Comparison of ENCODE assay signal across 15 cellular contexts in the genomic region with DNA sequence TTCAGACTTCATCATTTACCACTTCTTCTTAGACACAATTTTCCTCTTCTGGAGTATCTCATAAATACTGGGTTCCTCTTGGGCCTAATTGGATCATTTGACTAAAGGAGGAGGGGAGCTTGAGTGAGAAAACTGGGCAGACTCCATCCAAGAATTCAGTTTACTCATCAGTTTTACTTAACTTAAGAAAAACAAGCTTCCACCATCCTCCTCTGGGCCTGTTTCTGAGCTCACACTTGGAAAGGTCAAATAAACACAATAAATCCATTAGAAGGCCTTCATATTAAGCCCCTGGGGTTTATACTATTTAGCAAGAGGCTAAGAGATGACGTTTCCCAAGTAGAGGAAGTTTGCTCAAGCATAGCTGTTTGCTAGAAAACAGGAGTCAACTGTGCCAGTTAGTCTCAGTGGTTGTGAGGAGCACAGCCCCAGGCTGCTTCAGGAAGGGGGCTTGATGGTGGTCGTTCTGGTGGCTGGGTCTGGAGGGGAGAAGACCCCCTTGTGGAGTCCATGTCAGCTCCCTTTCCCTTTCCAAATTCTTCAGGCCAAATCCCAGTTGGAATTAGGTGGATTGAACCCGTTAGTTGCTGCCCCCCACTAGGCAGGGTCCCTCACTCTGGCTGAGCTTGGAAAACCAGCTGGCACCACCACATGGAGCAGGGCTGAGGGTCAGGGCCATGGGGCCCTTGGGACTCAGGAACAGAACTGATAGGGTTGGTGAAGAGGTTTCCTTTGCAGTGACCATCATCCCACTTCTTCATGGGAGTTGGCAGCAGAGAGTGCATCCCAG.
A peak's percentile ranks its signal among the peaks of the same experiment; 100 is the strongest.
DNase-seq lines count a peak whose midpoint lies in the region; ATAC-seq and TF ChIP-seq lines count a peak whose summit lies in the region.
"Had no signal": no experiment of that assay in that cellular context is flagged by ENCODE, and none has a peak within 500 bp of the region (broad histone marks: within the 10 kb centered on the region; RNA-seq: fewer than 3 reads in every experiment).

No MANE protein-coding gene starts in this region.

- intact Hi-C loops in Right ventricle myocardium superior (cut with DNase I): no loop called here

- H3K9ac ChIP-seq in subcutaneous abdominal adipose tissue (ENCODE audit: low read length in 5 of 5): no peak overlapping the region

- H3K4me3 ChIP-seq in subcutaneous abdominal adipose tissue (ENCODE audit: low read depth in 1 of 5, low read length in 5 of 5): no peak overlapping the region
- H3K4me3 ChIP-seq: coronary artery had no signal

- no peaks in the 10 kb centered on the region for H3K27me3 ChIP-seq in subcutaneous abdominal adipose tissue (ENCODE audit: control insufficient read depth in 5 of 5, insufficient read depth in 4 of 5, low read length in 5 of 5)

- peak overlapping the region; percentile 96 to 98 (median 98) for H3K27ac Mint-ChIP-seq in nephron
- H3K27ac Mint-ChIP-seq: activated naive CD8-positive, alpha-beta T cell treated with anti-CD3 and anti-CD28 coated beads, Interleukin-2, amount 50 U/mL, for 24 hours; immature natural killer cell; natural killer cell treated with Interleukin-12 subunit alpha and Interleukin-12 subunit beta and Interleukin-15 and Interleukin-18, amount 100 ng/mL, for 72 hours; T-cell had no signal

- peak overlapping the region; percentile 52 for H3K27ac ChIP-seq in subcutaneous abdominal adipose tissue (ENCODE audit: low read depth, low read length)

- H3K9me3 Mint-ChIP-seq in nephron: peaks cover 23% of the 10 kb centered on the region
- H3K9me3 Mint-ChIP-seq: activated naive CD8-positive, alpha-beta T cell treated with anti-CD3 and anti-CD28 coated beads, Interleukin-2, amount 50 U/mL, for 24 hours; natural killer cell treated with Interleukin-12 subunit alpha and Interleukin-12 subunit beta and Interleukin-15 and Interleukin-18, amount 100 ng/mL, for 72 hours; T-cell had no signal

- no peaks in the 10 kb centered on the region for H3K36me3 ChIP-seq in subcutaneous abdominal adipose tissue (ENCODE audit: control insufficient read depth in 5 of 5, insufficient read depth in 5 of 5, low read length in 5 of 5)

- peaks cover 35% of the 10 kb centered on the region for H3K36me3 Mint-ChIP-seq in nephron (ENCODE audit: low read depth)
- H3K36me3 Mint-ChIP-seq: immature natural killer cell; natural killer cell treated with Interleukin-12 subunit alpha and Interleukin-12 subunit beta and Interleukin-15 and Interleukin-18, amount 100 ng/mL, for 72 hours; T-cell had no signal

- peak overlapping the region in 2 of 3 experiments; percentile 41 to 44 for H3K4me3 Mint-ChIP-seq in nephron
- H3K4me3 Mint-ChIP-seq: activated naive CD8-positive, alpha-beta T cell treated with anti-CD3 and anti-CD28 coated beads, Interleukin-2, amount 50 U/mL, for 24 hours; immature natural killer cell; natural killer cell treated with Interleukin-12 subunit alpha and Interleukin-12 subunit beta and Interleukin-15 and Interleukin-18, amount 100 ng/mL, for 72 hours; T-cell had no signal

- H3K4me1 Mint-ChIP-seq in nephron: peaks cover 42% of the 10 kb centered on the region
- H3K4me1 Mint-ChIP-seq: activated naive CD8-positive, alpha-beta T cell treated with anti-CD3 and anti-CD28 coated beads, Interleukin-2, amount 50 U/mL, for 24 hours; immature natural killer cell; T-cell had no signal

- peak; percentile 90 for ATAC-seq in Right ventricle myocardium superior (ENCODE audit: poor library complexity)
- no peak for ATAC-seq in HG03196 (IDR thresholded peaks at IDR 0.05; ENCODE audit: unreplicated experiment)
- ATAC-seq: activated naive CD8-positive, alpha-beta T cell treated with anti-CD3 and anti-CD28 coated beads, Interleukin-2, amount 50 U/mL, for 24 hours; T-cell had no signal

- DNase-seq in SK-MEL-5 (ENCODE audit: low read depth, low spot score) (peak; percentile 56), Right ventricle myocardium superior (no peak), ureter (ENCODE audit: low spot score) (no peak), ACHN (no peak), Kasumi-1 (lab: John Stamatoyannopoulos, UW) (no peak)
- DNase-seq: activated naive CD8-positive, alpha-beta T cell treated with anti-CD3 and anti-CD28 coated beads, Interleukin-2, amount 50 U/mL, for 24 hours; activated T-cell treated with anti-CD3 and anti-CD28 coated beads for 4 hours; immature natural killer cell; NCI-H1436; T-cell had no signal

- H3K27me3 Mint-ChIP-seq in nephron (ENCODE audit: low read depth): no peaks in the 10 kb centered on the region
- H3K27me3 Mint-ChIP-seq: activated naive CD8-positive, alpha-beta T cell treated with anti-CD3 and anti-CD28 coated beads, Interleukin-2, amount 50 U/mL, for 24 hours had no signal

- no peak for TF ChIP-seq CTCF in nephron (IDR thresholded peaks at IDR 0.05; ENCODE audit: unreplicated experiment in 3 of 3)

- in situ Hi-C loops in SK-MEL-5 (cut with HindIII; ENCODE audit: low pct_unique_long_range_greater_than_20kb, low sequenced_read_pairs): no loop called here
- in situ Hi-C loops in ACHN (cut with HindIII; ENCODE audit: low pct_ligation_motif_present, low pct_unique_long_range_greater_than_20kb, low sequenced_read_pairs): no loop called here

- H3K4me1 ChIP-seq in subcutaneous abdominal adipose tissue (ENCODE audit: control insufficient read depth in 5 of 5, insufficient read depth in 5 of 5, low read length in 5 of 5): peaks cover 8 to 21% (median 20%) of the 10 kb centered on the region in 5 donors

- no peaks in the 10 kb centered on the region for H3K9me3 ChIP-seq in subcutaneous abdominal adipose tissue (ENCODE audit: control insufficient read depth in 5 of 5, low read length in 5 of 5)
